8 cellular contexts compared by ENCODE assay signal in genomic region chr13:51643882-51644281, GRCh38. TPM values are rescaled to one million over a fixed set of nuclear protein-coding genes. Genes with fewer than 3 reads are reported as not detected.
DNase-seq lines count a peak whose midpoint lies in the region; ATAC-seq, FAIRE-seq and TF ChIP-seq lines count a peak whose summit lies in the region.

No MANE protein-coding gene starts in this region.

- no peaks in the 10 kb centered on the region for H3K27me3 Mint-ChIP-seq in CD14-positive monocyte (ENCODE audit: low read depth in 3 of 3)

- H3K9me3 Mint-ChIP-seq in CD14-positive monocyte: no peaks in the 10 kb centered on the region

- H3K4me1 Mint-ChIP-seq in CD14-positive monocyte: peaks cover 56% of the 10 kb centered on the region

- no peak for DNase-seq in CD14-positive monocyte (ENCODE audit: low spot score)
- DNase-seq in HTR-8/SVneo (ENCODE audit: insufficient read length, low spot score): peak; percentile 54
- peak; percentile 87 for DNase-seq in adipocyte (ENCODE audit: low read depth)
- DNase-seq in HepG2 (ENCODE audit: low spot score): peak; percentile 63
- DNase-seq in globus pallidus (ENCODE audit: low spot score): no peak

- H3K4me3 Mint-ChIP-seq in CD14-positive monocyte: peak overlapping the region in 1 of 2 donors; percentile 22

- WGBS in HepG2 (ENCODE audit: low lambda C conversion rate): 79% methylated on average over 1 of the region's 1 CpG

- FAIRE-seq in HTR-8/SVneo (lab: Jason Lieb, UNC): no peak
- FAIRE-seq in HepG2 (lab: Jason Lieb, UNC): no peak

- H3K9me3 ChIP-seq in adipocyte (ENCODE audit: control insufficient read depth, low read length): no peaks in the 10 kb centered on the region
- no peaks in the 10 kb centered on the region for H3K9me3 ChIP-seq in HepG2 (ENCODE audit: low read length)

- no TSS peak for BruUV-seq in HepG2 (replicated peaks; lab: Mats Ljungman, UMichigan)

- H3K9ac ChIP-seq in adipocyte (ENCODE audit: low read length): peak overlapping the region; percentile 12
- H3K9ac ChIP-seq in HepG2 (ENCODE audit: insufficient read depth, low read depth, low read length): no peak overlapping the region; the same call in 1 of the 2 replicates

- in situ Hi-C loops in HepG2 (cut with HindIII; ENCODE audit: extremely low pct_ligation_motif_present, low pct_unique_long_range_greater_than_20kb): no loop called here

- no peak for TF ChIP-seq EP300 in HepG2 (IDR thresholded peaks at IDR 0.05; ENCODE audit: low read depth in 2 of 2, low read length in 2 of 2)
- no peak for TF ChIP-seq EP300 in HepG2 (CRISPR knock-in tag; IDR thresholded peaks at IDR 0.05; ENCODE audit: borderline replicate concordance)

- H4K20me1 ChIP-seq in HepG2 (ENCODE audit: insufficient read depth, low read length): no peaks in the 10 kb centered on the region

- H3K4me2 ChIP-seq in HepG2 (ENCODE audit: low read depth, low read length): no peak overlapping the region

- CTCF ChIA-PET in HepG2 (lab: Yijun Ruan, JAX; ENCODE audit: low intra/inter-chr PET ratio, low total read pairs): no interaction called here

- H3K36me3 Mint-ChIP-seq in CD14-positive monocyte: peaks cover 8 to 14% of the 10 kb centered on the region in 2 donors

- H3K4me3 ChIP-seq in adipocyte (ENCODE audit: low read length): peak overlapping the region; percentile 44
- no peak overlapping the region; a peak in 1 of 6 replicates for H3K4me3 ChIP-seq in HepG2 (replicated peaks in 1 of 3; ENCODE audit: insufficient read depth in 1 of 3, low read depth in 2 of 3, low read length in 3 of 3)

- H3K36me3 ChIP-seq in adipocyte (ENCODE audit: control insufficient read depth, insufficient read depth, low read length, severe bottlenecking) (no peaks in the 10 kb centered on the region), HepG2 (replicated peaks in 1 of 2; ENCODE audit: control insufficient read depth in 1 of 2, insufficient read depth in 2 of 2, low read length in 2 of 2) (peaks cover 0 to 4% of the 10 kb centered on the region in 2 experiments; a peak in 1 of 5 replicates)

- ATAC-seq in HepG2 (peak; percentile 67), GM18858 (IDR thresholded peaks at IDR 0.05; ENCODE audit: unreplicated experiment) (no peak), HG03175 (IDR thresholded peaks at IDR 0.05; ENCODE audit: unreplicated experiment) (no peak), GM18873 (IDR thresholded peaks at IDR 0.05; ENCODE audit: low FRiP score, unreplicated experiment) (no peak)

- peak overlapping the region; percentile 65 for H3K27ac ChIP-seq in HepG2 (ENCODE audit: extremely low read length, insufficient read depth, low read length)

- no peaks in the 10 kb centered on the region for H3K27me3 ChIP-seq in adipocyte (replicated peaks; ENCODE audit: control insufficient read depth, insufficient read depth, low read length)
- no peaks in the 10 kb centered on the region; a peak in 1 of 5 replicates for H3K27me3 ChIP-seq in HepG2 (ENCODE audit: control insufficient read depth in 1 of 2, insufficient read depth in 2 of 2, low read length in 2 of 2)

- H3K4me1 ChIP-seq in adipocyte (ENCODE audit: control insufficient read depth, insufficient read depth, low read length) (peaks cover 45% of the 10 kb centered on the region), HepG2 (ENCODE audit: insufficient read depth, low read length) (peaks cover 64% of the 10 kb centered on the region)

- peaks cover 90% of the 10 kb centered on the region for H3K79me2 ChIP-seq in HepG2 (ENCODE audit: insufficient read depth, low read length)

- intact Hi-C loops in CD14-positive monocyte (cut with micrococcal nuclease): loop anchor here (2.0 to 5.0 kb wide), 2 partner anchors 47 to 59 kb away; partner anchors contain the start of gene WDFY2 (in 2 of the 2)
- intact Hi-C loops in HepG2 (cut with micrococcal nuclease; ENCODE audit: unreplicated experiment): no loop called here

- TF ChIP-seq POLR2A in HepG2 (IDR thresholded peaks at IDR 0.05; ENCODE audit: insufficient read depth in 1 of 2, low read depth in 2 of 2, low read length in 2 of 2): no peak

- POLR2A ChIA-PET in HepG2 (lab: Yijun Ruan, JAX): interaction anchor here (0.6 to 1.4 kb wide), 2 partner anchors 11 to 191 kb away, joined by 4 read pairs; partner anchors contain the start of gene INTS6

- TF ChIP-seq RAD21 in HepG2 (CRISPR knock-in tag; IDR thresholded peaks at IDR 0.05): no peak

- peak overlapping the region; percentile 97 to 100 (median 99) for H3K27ac Mint-ChIP-seq in CD14-positive monocyte

- no peak overlapping the region for H2AFZ ChIP-seq in HepG2 (ENCODE audit: low read length)

- TF ChIP-seq CTCF in CD14-positive monocyte (IDR thresholded peaks at IDR 0.05) (no peak), HepG2 (CRISPR knock-in tag; IDR thresholded peaks at IDR 0.05) (no peak)

TF ChIP-seq in HepG2, 621 proteins besides CTCF, POLR2A, EP300 and RAD21 (continues in another document):
- TF ChIP-seq FOSL2 (CRISPR knock-in tag; IDR thresholded peaks at IDR 0.05) (no peak), KAT2B (IDR thresholded peaks at IDR 0.05; ENCODE audit: borderline replicate concordance, low read depth, low read length) (peak; percentile 69; the same call in 1 of the 2 replicates), ZGPAT (CRISPR knock-in tag; IDR thresholded peaks at IDR 0.05) (no peak), KDM6A (CRISPR knock-in tag; IDR thresholded peaks at IDR 0.05; ENCODE audit: low read depth) (no peak), FOXA3 (CRISPR knock-in tag; IDR thresholded peaks at IDR 0.05) (0 out of 2 replicates have a peak, but pooled peaks have one; percentile 9), FUBP1 (CRISPR knock-in tag; IDR thresholded peaks at IDR 0.05; ENCODE audit: borderline replicate concordance) (no peak), RFXAP (CRISPR knock-in tag; IDR thresholded peaks at IDR 0.05; ENCODE audit: borderline replicate concordance) (no peak), ZNF296 (CRISPR knock-in tag; conservative IDR thresholded peaks at IDR 0.05) (no peak), ZSCAN30 (CRISPR knock-in tag; IDR thresholded peaks at IDR 0.05) (no peak)

RNA-seq across cellular contexts. Expression of gene WDFY2, which starts 59.6 kb away (rescaled TPM):
- polyA plus RNA-seq in CD14-positive monocyte (1 to 10 TPM; 6.5 to 9.1 TPM), HepG2 (2011; rRNA removed) (27.0 and 27.5 TPM in 2 replicates)
- total RNA-seq in HepG2 (2016; rRNA removed; fragmentation: Illumina TruSeq; extraction: Trizol): 16.4 and 22.6 TPM in 2 replicates
- 2.3 and 2.6 TPM in 2 replicates for total RNA-seq in HepG2 (2016; cell fraction: cytosol; rRNA removed; fragmentation: Illumina TruSeq; extraction: Trizol; ENCODE audit: low read depth)
- 17.3 and 21.4 TPM in 2 replicates for total RNA-seq in HepG2 (2016; cell fraction: insoluble cytoplasmic fraction; rRNA removed; fragmentation: Illumina TruSeq; extraction: Trizol)
- 5.6 and 7.0 TPM in 2 replicates for total RNA-seq in HepG2 (2016; cell fraction: membrane; rRNA removed; fragmentation: Illumina TruSeq; extraction: Trizol)
- 70.9 and 71.5 TPM in 2 replicates for total RNA-seq in HepG2 (2016; cell fraction: nucleus; rRNA removed; fragmentation: Illumina TruSeq; extraction: Trizol)
- 8.0 and 11.1 TPM in 2 replicates for polyA plus RNA-seq in HepG2 (2011; cell fraction: cytosol; rRNA removed)
- polyA plus RNA-seq in HepG2 (2011; cell fraction: nucleus; rRNA removed): 67.6 and 71.9 TPM in 2 replicates
- 21.4 and 23.6 TPM in 2 replicates for polyA plus RNA-seq in HepG2 (2012)
- 1.3 and 1.7 TPM in 2 replicates for polyA plus RNA-seq in HepG2 (2016; cell fraction: cytosol; fragmentation: Illumina TruSeq; extraction: Trizol; ENCODE audit: low read depth)
- polyA plus RNA-seq in HepG2 (2016; cell fraction: insoluble cytoplasmic fraction; fragmentation: Illumina TruSeq; extraction: Trizol; ENCODE audit: low read depth): 16.8 and 17.1 TPM in 2 replicates
- 3.4 and 3.7 TPM in 2 replicates for polyA plus RNA-seq in HepG2 (2016; cell fraction: membrane; fragmentation: Illumina TruSeq; extraction: Trizol; ENCODE audit: low read depth)
- 63.8 and 64.3 TPM in 2 replicates for polyA plus RNA-seq in HepG2 (2016; cell fraction: nucleus; fragmentation: Illumina TruSeq; extraction: Trizol; ENCODE audit: insufficient read depth, low read depth)
- 10.1 and 51.6 TPM in 2 replicates for polyA minus RNA-seq in HepG2 (2011; rRNA and poly(A)+ RNA removed; ENCODE audit: low replicate concordance)
- polyA minus RNA-seq in HepG2 (2011; cell fraction: cytosol; rRNA and poly(A)+ RNA removed): 12.9 and 15.9 TPM in 2 replicates
- 150 and 174 TPM in 2 replicates for polyA minus RNA-seq in HepG2 (2011; cell fraction: nucleus; rRNA and poly(A)+ RNA removed)

Comparison
In these comparisons a context has a peak if more than half of its experiments do, and no peak if none do; other contexts are left out.
1. DNase-seq: peak in HTR-8/SVneo (single experiment), adipocyte (single experiment) and HepG2 (single experiment); none in CD14-positive monocyte (single experiment) and globus pallidus (single experiment).